Comparison of ENCODE assay signal across 11 cellular contexts in genomic region chr4:153514001-153514526, GRCh38. TPM values are rescaled to one million over a fixed set of nuclear protein-coding genes. Genes with fewer than 3 reads are reported as not detected.
DNase-seq lines count a peak whose midpoint lies in the region; ATAC-seq and TF ChIP-seq lines count a peak whose summit lies in the region.
"Had no signal": no experiment of that assay in that cellular context is flagged by ENCODE, and none has a peak within 500 bp of the region (broad histone marks: within the 10 kb centered on the region; RNA-seq: fewer than 3 reads in every experiment).

No MANE protein-coding gene starts in this region.

- H3K4me3 ChIP-seq in coronary artery: peak overlapping the region; percentile 15
- H3K4me3 ChIP-seq in effector memory CD4-positive, alpha-beta T cell (ENCODE audit: insufficient read depth, low read depth, low read length, poor library complexity, severe bottlenecking): no peak overlapping the region

- peaks cover 5% of the 10 kb centered on the region for H3K36me3 ChIP-seq in effector memory CD4-positive, alpha-beta T cell (ENCODE audit: control insufficient read depth, insufficient read depth, low read length)

- H3K27me3 ChIP-seq in effector memory CD4-positive, alpha-beta T cell (replicated peaks; ENCODE audit: control insufficient read depth, insufficient read depth, low read length, poor library complexity, severe bottlenecking): no peaks in the 10 kb centered on the region

- H3K9me3 ChIP-seq in effector memory CD4-positive, alpha-beta T cell (ENCODE audit: control insufficient read depth, low read length): no peaks in the 10 kb centered on the region

- no peak for TF ChIP-seq CTCF in coronary artery (IDR thresholded peaks at IDR 0.05)
- TF ChIP-seq CTCF in omental fat pad (IDR thresholded peaks at IDR 0.05): no peak
- TF ChIP-seq CTCF in GM13976 (IDR thresholded peaks at IDR 0.05; ENCODE audit: borderline replicate concordance, control extremely low read depth, extremely low read depth, insufficient read depth, missing control alignments): no peak

- H3K4me1 ChIP-seq in effector memory CD4-positive, alpha-beta T cell (ENCODE audit: control insufficient read depth, insufficient read depth, low read length, poor library complexity, severe bottlenecking): peaks cover 17% of the 10 kb centered on the region

- peak; percentile 52 for DNase-seq in Daoy (ENCODE audit: low read depth)
- DNase-seq in LHCN-M2 (ENCODE audit: low read depth): peak; percentile 62
- no peak for DNase-seq in coronary artery (ENCODE audit: low spot score)
- no peak for DNase-seq in omental fat pad (ENCODE audit: low spot score)
- no peak for DNase-seq in effector memory CD4-positive, alpha-beta T cell
- no peak for DNase-seq in GM13976 (ENCODE audit: low spot score)
- DNase-seq in activated effector memory CD4-positive, alpha-beta T cell treated with Interleukin-2 at 50 U/mL for 16 hours: no peak
- DNase-seq: caudate nucleus; stimulated activated CD4-positive, alpha-beta T cell treated with anti-CD3 and anti-CD28 coated beads, Interleukin-4, amount 100 ng/mL, for 1 hour; T-helper 9 cell had no signal

- peak; percentile 47 for ATAC-seq in omental fat pad (ENCODE audit: low FRiP score)
- no peak for ATAC-seq in HG03045 (IDR thresholded peaks at IDR 0.05; ENCODE audit: unreplicated experiment)

- in situ Hi-C loops in GM13976 (cut with MboI; ENCODE audit: low sequenced_read_pairs, unreplicated experiment): no loop called here

- H3K27ac ChIP-seq in coronary artery: peak overlapping the region; percentile 6 to 77
- H3K27ac ChIP-seq in effector memory CD4-positive, alpha-beta T cell (ENCODE audit: insufficient read depth, low read length, poor library complexity, severe bottlenecking): no peak overlapping the region

RNA-seq across cellular contexts. Expression of gene TMEM131L, which starts 47.9 kb away (rescaled TPM):
- 6.6 and 8.1 TPM in 2 replicates for total RNA-seq in Daoy (2014; rRNA removed; shearing (Covaris generic))
- total RNA-seq in LHCN-M2 (2014; rRNA removed): 6.8 and 7.2 TPM in 2 replicates
- 3.1 TPM for polyA plus RNA-seq in LHCN-M2 (2012)
- 10 to 100 TPM; 17.7 to 43.9 (median 24.8) TPM for total RNA-seq in omental fat pad

Comparison
In these comparisons a context has a peak if more than half of its experiments do, and no peak if none do; other contexts are left out.
1. DNase-seq: peak in Daoy (single experiment) and LHCN-M2 (single experiment); none in coronary artery (single experiment), omental fat pad (single experiment), effector memory CD4-positive, alpha-beta T cell (0 of 3), GM13976 (single experiment) and activated effector memory CD4-positive, alpha-beta T cell treated with Interleukin-2 at 50 U/mL for 16 hours (single experiment).